Comparison of ENCODE assay signal across 9 cellular contexts in the genomic region with DNA sequence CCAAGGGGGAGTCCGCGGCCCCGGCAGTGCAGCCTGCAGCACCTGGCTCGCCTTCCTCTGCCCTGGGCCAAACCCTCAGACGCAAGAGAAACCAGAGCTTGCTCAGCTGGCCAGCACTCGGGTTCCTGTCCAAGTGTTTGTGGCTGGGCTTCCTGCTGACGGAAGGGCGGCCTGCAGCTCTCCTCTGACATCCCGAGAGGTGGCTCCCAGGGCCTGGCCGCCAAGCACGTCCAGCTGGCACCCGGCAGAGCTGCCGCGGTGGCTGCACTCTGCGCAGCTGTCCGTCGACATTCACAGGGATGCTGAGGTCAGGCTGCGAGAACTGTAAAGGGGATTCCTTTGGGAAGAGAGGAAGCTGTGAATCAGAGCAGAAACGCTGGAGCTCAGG.
DNase-seq lines count a peak whose midpoint lies in the region; ATAC-seq and TF ChIP-seq lines count a peak whose summit lies in the region.
"Had no signal": no experiment of that assay in that cellular context is flagged by ENCODE, and none has a peak within 500 bp of the region (broad histone marks: within the 10 kb centered on the region; RNA-seq: fewer than 3 reads in every experiment).

No MANE protein-coding gene starts in this region.

- peaks cover 13% of the 10 kb centered on the region for H3K27me3 Mint-ChIP-seq in activated naive CD8-positive, alpha-beta T cell treated with anti-CD3 and anti-CD28 coated beads, Interleukin-2, amount 50 U/mL, for 24 hours
- peaks cover 15 to 38% of the 10 kb centered on the region in 2 donors for H3K27me3 Mint-ChIP-seq in effector memory CD8-positive, alpha-beta T cell

- ATAC-seq in activated naive CD8-positive, alpha-beta T cell treated with anti-CD3 and anti-CD28 coated beads, Interleukin-2, amount 50 U/mL, for 24 hours: no peak
- no peak for ATAC-seq in effector memory CD8-positive, alpha-beta T cell (replicated peaks)
- no peak for ATAC-seq in HG03432 (IDR thresholded peaks at IDR 0.05; ENCODE audit: unreplicated experiment)

- no peaks in the 10 kb centered on the region for H3K36me3 Mint-ChIP-seq in activated naive CD8-positive, alpha-beta T cell treated with anti-CD3 and anti-CD28 coated beads, Interleukin-2, amount 50 U/mL, for 24 hours (ENCODE audit: low read depth)
- peaks cover 2% of the 10 kb centered on the region for H3K36me3 Mint-ChIP-seq in effector memory CD8-positive, alpha-beta T cell (ENCODE audit: insufficient read depth)

- peaks cover 7% of the 10 kb centered on the region for H3K27me3 ChIP-seq in AG04450 (ENCODE audit: control insufficient read depth, insufficient read depth, low read length)

- H3K4me3 ChIP-seq in AG04450 (ENCODE audit: low read depth, low read length): peak overlapping the region; percentile 29

- no peak for TF ChIP-seq CTCF in AG04450 (IDR thresholded peaks at IDR 0.05; ENCODE audit: low read depth, low read length)

- H3K4me3 Mint-ChIP-seq in activated naive CD8-positive, alpha-beta T cell treated with anti-CD3 and anti-CD28 coated beads, Interleukin-2, amount 50 U/mL, for 24 hours: no peak overlapping the region
- no peak overlapping the region for H3K4me3 Mint-ChIP-seq in effector memory CD8-positive, alpha-beta T cell

- H3K9me3 ChIP-seq in AG04450 (ENCODE audit: control insufficient read depth, insufficient read depth, low read length): no peaks in the 10 kb centered on the region; the same call in 1 of the 2 replicates

- H3K4me1 Mint-ChIP-seq in activated naive CD8-positive, alpha-beta T cell treated with anti-CD3 and anti-CD28 coated beads, Interleukin-2, amount 50 U/mL, for 24 hours: no peaks in the 10 kb centered on the region
- H3K4me1 Mint-ChIP-seq in effector memory CD8-positive, alpha-beta T cell (ENCODE audit: low read depth in 2 of 2): peaks cover 0 to 10% of the 10 kb centered on the region in 2 donors

- POLR2A ChIA-PET in AG04450 (lab: Yijun Ruan, JAX): interaction anchor here (0.7 to 1.1 kb wide), 3 partner anchors 28 to 140 kb away, joined by 3 to 4 read pairs (median 3); no protein-coding TSS in a partner anchor

- H3K27ac Mint-ChIP-seq in activated naive CD8-positive, alpha-beta T cell treated with anti-CD3 and anti-CD28 coated beads, Interleukin-2, amount 50 U/mL, for 24 hours: no peak overlapping the region
- no peak overlapping the region for H3K27ac Mint-ChIP-seq in effector memory CD8-positive, alpha-beta T cell

- peak; percentile 81 for DNase-seq in AG04450 (ENCODE audit: low read depth, low spot score)
- DNase-seq in NCI-H1092 treated with DMSO at 0.1 percent for 48 hours (lab: John Stamatoyannopoulos, UW): peak; percentile 41
- DNase-seq in dermis microvascular lymphatic vessel endothelial cell (ENCODE audit: low read depth in 2 of 2): peak; percentile 95 to 100
- DNase-seq in mucosa of gallbladder (ENCODE audit: low spot score): peak; percentile 84
- no peak for DNase-seq in activated naive CD8-positive, alpha-beta T cell treated with anti-CD3 and anti-CD28 coated beads, Interleukin-2, amount 50 U/mL, for 24 hours
- no peak for DNase-seq in effector memory CD8-positive, alpha-beta T cell
- DNase-seq in NCI-H69 (lab: John Stamatoyannopoulos, UW): no peak
- DNase-seq: DND-41 had no signal

- H3K27ac ChIP-seq in AG04450 (ENCODE audit: low read depth, low read length): peak overlapping the region; percentile 77

- no peaks in the 10 kb centered on the region for H3K9me3 Mint-ChIP-seq in activated naive CD8-positive, alpha-beta T cell treated with anti-CD3 and anti-CD28 coated beads, Interleukin-2, amount 50 U/mL, for 24 hours
- no peaks in the 10 kb centered on the region for H3K9me3 Mint-ChIP-seq in effector memory CD8-positive, alpha-beta T cell

- CTCF ChIA-PET in AG04450 (lab: Charles Lee): interaction anchor here (1.0 to 1.4 kb wide), 2 partner anchors 50 to 600 kb away, joined by 3 to 8 read pairs; no protein-coding TSS in a partner anchor

Comparison
In these comparisons a context has a peak if more than half of its experiments do, and no peak if none do; other contexts are left out.
1. DNase-seq: peak in AG04450 (single experiment), NCI-H1092 treated with DMSO at 0.1 percent for 48 hours (single experiment), dermis microvascular lymphatic vessel endothelial cell (2 of 2) and mucosa of gallbladder (single experiment); none in activated naive CD8-positive, alpha-beta T cell treated with anti-CD3 and anti-CD28 coated beads, Interleukin-2, amount 50 U/mL, for 24 hours (single experiment), effector memory CD8-positive, alpha-beta T cell (0 of 3) and NCI-H69 (single experiment).